Comparison of ENCODE assay signal across 8 cellular contexts in genomic region chr11:35619754-35620640, GRCh38.
DNase-seq lines count a peak whose midpoint lies in the region; ATAC-seq lines count a peak whose summit lies in the region.

No MANE protein-coding gene starts in this region.

- ATAC-seq in GM21423 (IDR thresholded peaks at IDR 0.05; ENCODE audit: unreplicated experiment) (peak; percentile 13), HG03520 (IDR thresholded peaks at IDR 0.05; ENCODE audit: unreplicated experiment) (no peak)
- no peak for ATAC-seq in stimulated activated naive CD8-positive, alpha-beta T cell treated with anti-CD3 and anti-CD28 coated beads, Interleukin-15, Interleukin-2, amounts not matched to agents 100 U/mL and 50 U/mL, for 24 hours

- DNase-seq in COR-L47 (lab: John Stamatoyannopoulos, UW), result peak; percentile 61
- peak; percentile 56 for DNase-seq in NCI-H2227 (lab: John Stamatoyannopoulos, UW; ENCODE audit: unreplicated experiment)
- DNase-seq in T47D (ENCODE audit: low read depth in 1 of 2, low spot score in 1 of 2), result peak; percentile 39 to 51
- peak; percentile 97 for DNase-seq in islet precursor cell
- DNase-seq in stimulated activated naive CD8-positive, alpha-beta T cell treated with anti-CD3 and anti-CD28 coated beads, Interleukin-15, Interleukin-2, amounts not matched to agents 100 U/mL and 50 U/mL, for 24 hours, result peak; percentile 12
- DNase-seq in kidney glomerular epithelial cell (lab: John Stamatoyannopoulos, UW), result no peak

- in situ Hi-C loops in T47D (cut with HindIII; ENCODE audit: low pct_unique_long_range_greater_than_20kb, low sequenced_read_pairs), result no loop called here
